1 cellular context compared by ENCODE assay signal in genomic region chr7:107708956-107709355, GRCh38.
TF ChIP-seq lines count a peak whose summit lies in the region.

No MANE protein-coding gene starts in this region.

TF ChIP-seq in K562, 482 proteins besides CTCF, POLR2A, EP300 and RAD21:
- TF ChIP-seq JUND (IDR thresholded peaks at IDR 0.05; ENCODE audit: borderline replicate concordance, low read depth, low read length): no peak
- no peak for TF ChIP-seq JUND (tag; IDR thresholded peaks at IDR 0.05; ENCODE audit: borderline replicate concordance, low read depth, low read length)
- TF ChIP-seq ZNF263 (CRISPR knock-in tag; IDR thresholded peaks at IDR 0.05; ENCODE audit: borderline replicate concordance): peak; percentile 70
